ENCODE assay signal across 9 cellular contexts in genomic region chr5:128213340-128213739, GRCh38.
DNase-seq lines count a peak whose midpoint lies in the region; ATAC-seq and TF ChIP-seq lines count a peak whose summit lies in the region.
"Had no signal": no experiment of that assay in that cellular context is flagged by ENCODE, and none has a peak within 500 bp of the region (broad histone marks: within the 10 kb centered on the region; RNA-seq: fewer than 3 reads in every experiment).

No MANE protein-coding gene starts in this region.

- H2AFZ ChIP-seq in IMR-90 (replicated peaks; ENCODE audit: low read length, poor library complexity), result peak overlapping the region; percentile 56

- POLR2A ChIA-PET in IMR-90 (lab: Charles Lee; ENCODE audit: unreplicated experiment), result no interaction called here
- POLR2A ChIA-PET in MCF 10A (lab: Yijun Ruan, JAX), result interaction anchor here (0.6 kb wide), 1 partner anchor 504 kb away, joined by 5 read pairs; no protein-coding TSS in a partner anchor

- dilution Hi-C loops in IMR-90 (cut with HindIII; ENCODE audit: low sequenced_read_pairs, unreplicated experiment), result no loop called here

- H3K27me3 Mint-ChIP-seq in CD4-positive, CD25-positive, alpha-beta regulatory T cell, result peaks cover 10% of the 10 kb centered on the region
- no peaks in the 10 kb centered on the region for H3K27me3 Mint-ChIP-seq in MCF 10A (ENCODE audit: insufficient read depth, unreplicated experiment)

- 0% methylated on average over 3 of the region's 4 CpGs; no CpG with 5 or more reads in 1 of the 2 experiments for WGBS in IMR-90 (ENCODE audit: extremely low coverage in 2 of 2, insufficient read length in 1 of 2), 2 experiments
- WGBS in suprapubic skin, result 8% methylated on average over 4 of the region's 4 CpGs
- WGBS in aorta, 2 donors, result 7% methylated on average over 4 of the region's 4 CpGs

- ATAC-seq in CD4-positive, CD25-positive, alpha-beta regulatory T cell (ENCODE audit: low read depth in 2 of 2), result peak in 1 of 2 donors; percentile 14
- ATAC-seq in GM18517 (IDR thresholded peaks at IDR 0.05; ENCODE audit: unreplicated experiment) (peak; percentile 69), IMR-90 (ENCODE audit: low read depth) (peak; percentile 68), aorta (ENCODE audit: low FRiP score) (no peak)

- no peak overlapping the region for H2AK9ac ChIP-seq in IMR-90 (replicated peaks; ENCODE audit: low read depth, low read length, poor library complexity)

- H3K4me3 ChIP-seq in CD4-positive, CD25-positive, alpha-beta regulatory T cell (ENCODE audit: low read depth, low read length), result no peak overlapping the region
- H3K4me3 ChIP-seq in IMR-90 (ENCODE audit: insufficient read depth, low read depth, low read length) (no peak overlapping the region), kidney epithelial cell (ENCODE audit: low read depth, low read length) (no peak overlapping the region), suprapubic skin (no peak overlapping the region), aorta (ENCODE audit: low read length in 2 of 2) (no peak overlapping the region)

- no peaks in the 10 kb centered on the region for H3K9me1 ChIP-seq in IMR-90 (ENCODE audit: insufficient read depth, low read length)

- no peaks in the 10 kb centered on the region for H3K9me3 Mint-ChIP-seq in CD4-positive, CD25-positive, alpha-beta regulatory T cell
- H3K9me3 Mint-ChIP-seq in MCF 10A (ENCODE audit: unreplicated experiment), result no peaks in the 10 kb centered on the region
- H3K9me3 Mint-ChIP-seq: T-helper 1 cell treated with Interleukin-12 subunit alpha and Interleukin-12 subunit beta and Interleukin-4 antibody, amounts not matched to agents 30 μg/mL and 1 μg/mL, for 36 hours had no signal

- H3K79me1 ChIP-seq in IMR-90 (ENCODE audit: low read depth in 1 of 2, low read length in 2 of 2), result no peaks in the 10 kb centered on the region

- no peak overlapping the region for H3K4ac ChIP-seq in IMR-90 (ENCODE audit: low read depth, low read length)

- H2BK15ac ChIP-seq in IMR-90 (ENCODE audit: low read depth, low read length), result no peak overlapping the region

- peak; percentile 93 for TF ChIP-seq RAD21 in IMR-90 (IDR thresholded peaks at IDR 0.05; ENCODE audit: low read length)

- no peak overlapping the region for H4K8ac ChIP-seq in IMR-90 (ENCODE audit: low read depth in 2 of 2, low read length in 2 of 2)

- 0 out of 2 replicates have a peak, but pooled peaks have one; percentile 38 for TF ChIP-seq POLR2A in IMR-90 (IDR thresholded peaks at IDR 0.05; ENCODE audit: low read depth, low read length)
- TF ChIP-seq POLR2A in suprapubic skin (IDR thresholded peaks at IDR 0.05), result no peak

- H2BK120ac ChIP-seq in IMR-90 (ENCODE audit: low read depth, low read length), result no peak overlapping the region

- H2AK5ac ChIP-seq in IMR-90 (ENCODE audit: low read depth, low read length), result no peak overlapping the region

- H3K36me3 ChIP-seq in CD4-positive, CD25-positive, alpha-beta regulatory T cell (ENCODE audit: control insufficient read depth, insufficient read depth, low read length), result no peaks in the 10 kb centered on the region
- no peaks in the 10 kb centered on the region for H3K36me3 ChIP-seq in IMR-90 (ENCODE audit: control insufficient read depth, insufficient read depth, low read length)
- H3K36me3 ChIP-seq in kidney epithelial cell (ENCODE audit: control insufficient read depth, insufficient read depth, low read length), result no peaks in the 10 kb centered on the region
- no peaks in the 10 kb centered on the region for H3K36me3 ChIP-seq in suprapubic skin
- H3K36me3 ChIP-seq in aorta (ENCODE audit: control insufficient read depth in 1 of 2, insufficient read depth in 2 of 2, low read length in 1 of 2), result no peaks in the 10 kb centered on the region

- no peak overlapping the region for H3K4me3 Mint-ChIP-seq in CD4-positive, CD25-positive, alpha-beta regulatory T cell
- H3K4me3 Mint-ChIP-seq in MCF 10A (ENCODE audit: unreplicated experiment), result no peak overlapping the region
- H3K4me3 Mint-ChIP-seq: T-helper 1 cell treated with Interleukin-12 subunit alpha and Interleukin-12 subunit beta and Interleukin-4 antibody, amounts not matched to agents 30 μg/mL and 1 μg/mL, for 36 hours had no signal

- H3K36me3 Mint-ChIP-seq in CD4-positive, CD25-positive, alpha-beta regulatory T cell, result no peaks in the 10 kb centered on the region
- no peaks in the 10 kb centered on the region for H3K36me3 Mint-ChIP-seq in MCF 10A (ENCODE audit: insufficient read depth, unreplicated experiment)

- H3K4me2 ChIP-seq in IMR-90 (ENCODE audit: low read depth, low read length), result no peak overlapping the region

- no peak overlapping the region for H3K18ac ChIP-seq in IMR-90 (ENCODE audit: low read depth, low read length)

- TF ChIP-seq CTCF in IMR-90 (conservative IDR thresholded peaks at IDR 0.05; ENCODE audit: low read depth, low read length) (peak; percentile 92), MCF 10A (IDR thresholded peaks at IDR 0.05; ENCODE audit: unreplicated experiment) (peak; percentile 96), kidney epithelial cell (IDR thresholded peaks at IDR 0.05; ENCODE audit: insufficient read depth, low read length, poor library complexity, severe bottlenecking) (peak; percentile 67), suprapubic skin (IDR thresholded peaks at IDR 0.05) (peak; percentile 42 to 45)

- H3K23ac ChIP-seq in IMR-90 (ENCODE audit: low read depth, low read length), result no peak overlapping the region

- no peak for TF ChIP-seq EP300 in suprapubic skin (IDR thresholded peaks at IDR 0.05)

- no peak overlapping the region for H3K27ac ChIP-seq in CD4-positive, CD25-positive, alpha-beta regulatory T cell (ENCODE audit: insufficient read depth, low read length, poor library complexity, severe bottlenecking)
- H3K27ac ChIP-seq in IMR-90 (ENCODE audit: insufficient read depth, low read length), result no peak overlapping the region
- H3K27ac ChIP-seq in suprapubic skin, result no peak overlapping the region
- H3K27ac ChIP-seq in aorta (ENCODE audit: low read depth in 1 of 2, low read length in 2 of 2), result no peak overlapping the region

- H4K20me1 ChIP-seq in IMR-90 (ENCODE audit: insufficient read depth, low read length), result no peaks in the 10 kb centered on the region

- H3K56ac ChIP-seq in IMR-90 (ENCODE audit: extremely low read depth, insufficient read depth, low read length), result no peak overlapping the region

- in situ Hi-C loops in IMR-90 (cut with MboI; ENCODE audit: low sequenced_read_pairs), result loop anchor here (5.0 kb wide), 1 partner anchor 289 kb away; no protein-coding TSS in a partner anchor

- peak in 2 of 3 donors; percentile 33 to 59 for DNase-seq in CD4-positive, CD25-positive, alpha-beta regulatory T cell
- DNase-seq in IMR-90, result peak; percentile 77
- peak; percentile 66 for DNase-seq in RKO (ENCODE audit: low spot score)
- DNase-seq in MCF 10A (ENCODE audit: unreplicated experiment), result peak; percentile 78
- no peak for DNase-seq in kidney epithelial cell (ENCODE audit: low read depth)
- no peak for DNase-seq in suprapubic skin (ENCODE audit: low spot score in 2 of 2)
- no peak for DNase-seq in aorta

- no peaks in the 10 kb centered on the region for H3K9me3 ChIP-seq in CD4-positive, CD25-positive, alpha-beta regulatory T cell (ENCODE audit: control insufficient read depth in 2 of 2, low read length in 2 of 2)
- H3K9me3 ChIP-seq in IMR-90 (ENCODE audit: control insufficient read depth, insufficient read depth, low read length), result no peaks in the 10 kb centered on the region
- no peaks in the 10 kb centered on the region for H3K9me3 ChIP-seq in suprapubic skin
- H3K9me3 ChIP-seq in aorta (ENCODE audit: control insufficient read depth, low read length), result no peaks in the 10 kb centered on the region

- intact Hi-C loops in IMR-90 (cut with micrococcal nuclease) (loop anchor here (1.0 to 5.0 kb wide), 5 partner anchors 49 to 1554 kb away; no protein-coding TSS in a partner anchor), MCF 10A (cut with micrococcal nuclease) (loop anchor here (1.0 to 10.0 kb wide), 6 partner anchors 286 to 1554 kb away; partner anchors contain the start of gene ISOC1), aorta (cut with DNase I) (loop anchor here (5.0 to 10.0 kb wide), 4 partner anchors 281 to 1554 kb away; no protein-coding TSS in a partner anchor)

- no peak overlapping the region for H4K5ac ChIP-seq in IMR-90 (ENCODE audit: low read depth, low read length)

- CTCF ChIA-PET in IMR-90 (lab: Yijun Ruan, JAX), result no interaction called here
- CTCF ChIA-PET in MCF 10A (lab: Yijun Ruan, JAX), result interaction anchor here (0.5 to 7.3 kb wide), 16 partner anchors 10 to 774 kb away, joined by 3 to 121 read pairs (median 4); no protein-coding TSS in a partner anchor

- H2BK5ac ChIP-seq in IMR-90 (ENCODE audit: low read depth, low read length, poor library complexity, severe bottlenecking), result no peak overlapping the region

- peaks cover 0 to 3% (median 1%) of the 10 kb centered on the region in 4 donors for H3K4me1 Mint-ChIP-seq in CD4-positive, CD25-positive, alpha-beta regulatory T cell
- H3K4me1 Mint-ChIP-seq in MCF 10A (ENCODE audit: insufficient read depth, unreplicated experiment), result peaks cover 11% of the 10 kb centered on the region

- no peak overlapping the region for H3K14ac ChIP-seq in IMR-90 (replicated peaks; ENCODE audit: low read depth, low read length)

- H4K91ac ChIP-seq in IMR-90 (ENCODE audit: insufficient read depth, low read depth, low read length), result no peak overlapping the region

- no peak overlapping the region for H2BK20ac ChIP-seq in IMR-90 (ENCODE audit: low read depth, low read length)

- H3K27me3 ChIP-seq in CD4-positive, CD25-positive, alpha-beta regulatory T cell (ENCODE audit: control insufficient read depth, insufficient read depth, low read length), result peaks cover 2% of the 10 kb centered on the region
- H3K27me3 ChIP-seq in IMR-90 (ENCODE audit: control insufficient read depth, insufficient read depth, low read length), result no peaks in the 10 kb centered on the region
- H3K27me3 ChIP-seq in kidney epithelial cell (ENCODE audit: control insufficient read depth, insufficient read depth, low read length), result no peaks in the 10 kb centered on the region
- H3K27me3 ChIP-seq in suprapubic skin, result no peaks in the 10 kb centered on the region
- H3K27me3 ChIP-seq in aorta (ENCODE audit: control insufficient read depth in 1 of 2, insufficient read depth in 2 of 2, low read length in 1 of 2), result no peaks in the 10 kb centered on the region

- BruUV-seq in IMR-90 (replicated peaks; lab: Mats Ljungman, UMichigan) (no TSS peak), MCF 10A (replicated peaks; lab: Mats Ljungman, UMichigan) (no TSS peak)

- no peak overlapping the region for H3K27ac Mint-ChIP-seq in CD4-positive, CD25-positive, alpha-beta regulatory T cell
- H3K27ac Mint-ChIP-seq in MCF 10A (ENCODE audit: low read depth, unreplicated experiment), result no peak overlapping the region
- H3K27ac Mint-ChIP-seq: T-helper 1 cell treated with Interleukin-12 subunit alpha and Interleukin-12 subunit beta and Interleukin-4 antibody, amounts not matched to agents 30 μg/mL and 1 μg/mL, for 36 hours had no signal

- no peaks in the 10 kb centered on the region for H3K4me1 ChIP-seq in CD4-positive, CD25-positive, alpha-beta regulatory T cell (ENCODE audit: control insufficient read depth, insufficient read depth, low read length, poor library complexity, severe bottlenecking)
- peaks cover 3% of the 10 kb centered on the region; the same call in 1 of the 2 replicates for H3K4me1 ChIP-seq in IMR-90 (ENCODE audit: control insufficient read depth, insufficient read depth, low read length)
- H3K4me1 ChIP-seq in suprapubic skin, result no peaks in the 10 kb centered on the region
- no peaks in the 10 kb centered on the region for H3K4me1 ChIP-seq in aorta (ENCODE audit: control insufficient read depth in 1 of 2, insufficient read depth in 2 of 2, low read length in 2 of 2)

- H3K9ac ChIP-seq in IMR-90 (ENCODE audit: low read depth, low read length), result no peak overlapping the region

Comparison
In these comparisons a context has a peak if more than half of its experiments do, and no peak if none do; other contexts are left out.
1. DNase-seq: peak in CD4-positive, CD25-positive, alpha-beta regulatory T cell (2 of 3), IMR-90 (single experiment), RKO (single experiment) and MCF 10A (single experiment); none in kidney epithelial cell (single experiment), suprapubic skin (0 of 2) and aorta (0 of 2).
2. CTCF ChIP-seq: peak in every context shown above with its lines; median percentile 96 in MCF 10A; 92 in IMR-90; 67 in kidney epithelial cell; 44 in suprapubic skin.